In the genomic region with DNA sequence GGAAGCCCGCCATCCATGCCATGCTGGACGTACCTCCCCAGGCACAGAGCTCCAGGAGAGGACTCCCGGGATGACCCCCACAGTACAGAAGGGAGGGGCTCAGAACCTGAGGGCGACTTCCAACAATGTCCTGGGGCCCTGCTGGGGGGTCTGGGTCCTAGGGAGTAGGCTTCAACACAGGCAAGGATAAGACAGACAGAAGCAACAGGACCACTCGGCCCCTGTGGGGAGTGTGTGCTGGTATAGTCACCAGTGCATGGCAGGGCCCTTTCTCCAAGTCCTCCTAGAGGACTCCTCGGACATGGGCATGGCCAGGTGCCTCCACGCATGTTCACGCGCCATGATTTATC, we compare ENCODE assay signal across 22 cellular contexts. TPM values are rescaled to one million over a fixed set of nuclear protein-coding genes. Genes with fewer than 3 reads are reported as not detected.
A peak's percentile ranks its signal among the peaks of the same experiment; 100 is the strongest.
DNase-seq lines count a peak whose midpoint lies in the region; ATAC-seq, FAIRE-seq and TF ChIP-seq lines count a peak whose summit lies in the region.
"Had no signal": no experiment of that assay in that cellular context is flagged by ENCODE, and none has a peak within 500 bp of the region (broad histone marks: within the 10 kb centered on the region; RNA-seq: fewer than 3 reads in every experiment).

No MANE protein-coding gene starts in this region.

- H3K27me3 Mint-ChIP-seq in activated CD4-positive, alpha-beta memory T cell treated with anti-CD3 and anti-CD28 coated beads, Interleukin-2, amount 10 ng/mL, durations not matched to agents 7 days and 5 days = no peaks in the 10 kb centered on the region
- H3K27me3 Mint-ChIP-seq: CD4-positive, CD25-positive, alpha-beta regulatory T cell had no signal

- DNase-seq in Right ventricle myocardium superior (peak; percentile 30), heart right ventricle (no peak), RWPE1 (ENCODE audit: low spot score) (no peak), bronchial epithelial cell (ENCODE audit: low read depth) (no peak), upper lobe of right lung (no peak)
- DNase-seq in activated CD4-positive, alpha-beta memory T cell treated with anti-CD3 and anti-CD28 coated beads, Interleukin-2, amount 10 ng/mL, durations not matched to agents 7 days and 5 days = no peak
- no peak for DNase-seq in activated CD8-positive, alpha-beta memory T cell treated with anti-CD3 and anti-CD28 coated beads, Interleukin-2, amount 50 U/mL, for 48 hours
- DNase-seq: ACHN; BE2C; C1 segment of cervical spinal cord; CD4-positive, CD25-positive, alpha-beta regulatory T cell; CD8-positive, alpha-beta memory T cell; COR-L47; DMS 273 treated with DMSO at 0.1 percent for 48 hours; DMS53; DND-41; EL; GM23248 had no signal

- H3K9me3 ChIP-seq in heart right ventricle (no peaks in the 10 kb centered on the region), upper lobe of right lung (no peaks in the 10 kb centered on the region)
- H3K9me3 ChIP-seq: BE2C, HAP-1 had no signal

- H3K36me3 ChIP-seq in heart right ventricle = peaks cover 0 to 73% (median 19%) of the 10 kb centered on the region in 9 donors
- peaks cover 48% of the 10 kb centered on the region for H3K36me3 ChIP-seq in bronchial epithelial cell (ENCODE audit: control insufficient read depth, insufficient read depth, low read length)
- peaks cover 47% of the 10 kb centered on the region for H3K36me3 ChIP-seq in upper lobe of right lung

- no peak overlapping the region for H3K27ac Mint-ChIP-seq in activated CD4-positive, alpha-beta memory T cell treated with anti-CD3 and anti-CD28 coated beads, Interleukin-2, amount 10 ng/mL, durations not matched to agents 7 days and 5 days
- H3K27ac Mint-ChIP-seq: CD4-positive, CD25-positive, alpha-beta regulatory T cell had no signal

- H3K4me1 ChIP-seq in heart right ventricle (peaks cover 0 to 2% (median 0%) of the 10 kb centered on the region in 9 donors), upper lobe of right lung (peaks cover under 1% of the 10 kb centered on the region)
- H3K4me1 ChIP-seq: BE2C, HAP-1 had no signal

- peak; percentile 40 for FAIRE-seq in bronchial epithelial cell (lab: Jason Lieb, UNC)
- FAIRE-seq: A204.1, GM12878, GM19239 had no signal

- POLR2A ChIA-PET in RWPE1 (lab: Yijun Ruan, JAX; ENCODE audit: low non-redundant PET) = no interaction called here
- POLR2A ChIA-PET in activated CD4-positive, alpha-beta memory T cell treated with anti-CD3 and anti-CD28 coated beads, Interleukin-2, amount 10 ng/mL, durations not matched to agents 7 days and 5 days (lab: Charles Lee) = interaction anchor here (1.1 kb wide), 1 partner anchor 16 kb away, joined by 3 read pairs; no protein-coding TSS in a partner anchor

- H3K36me3 Mint-ChIP-seq in activated CD4-positive, alpha-beta memory T cell treated with anti-CD3 and anti-CD28 coated beads, Interleukin-2, amount 10 ng/mL, durations not matched to agents 7 days and 5 days (ENCODE audit: low read depth) = peaks cover 31% of the 10 kb centered on the region

- H3K27ac ChIP-seq in heart right ventricle (no peak overlapping the region), RWPE1 (peak overlapping the region; percentile 56), upper lobe of right lung (no peak overlapping the region)
- H3K27ac ChIP-seq: GM23248 had no signal

- ATAC-seq in Right ventricle myocardium superior (ENCODE audit: poor library complexity) (no peak), heart right ventricle (no peak), upper lobe of right lung (no peak)
- ATAC-seq: GM12878 had no signal

- 95 to 96% methylated on average over 9 of the region's 9 CpGs for WGBS in heart right ventricle, 2 donors

- intact Hi-C loops in Right ventricle myocardium superior (cut with DNase I) = no loop called here
- intact Hi-C loops in heart right ventricle (cut with DNase I) = no loop called here
- intact Hi-C loops in upper lobe of right lung (cut with DNase I) = no loop called here

- no peak overlapping the region for H3K4me3 ChIP-seq in heart right ventricle
- H3K4me3 ChIP-seq in bronchial epithelial cell (ENCODE audit: low read depth, low read length) = no peak overlapping the region
- no peak overlapping the region for H3K4me3 ChIP-seq in upper lobe of right lung
- H3K4me3 ChIP-seq: GM12878, GM23248, HAP-1 had no signal

- no peak overlapping the region for H3K4me3 Mint-ChIP-seq in activated CD4-positive, alpha-beta memory T cell treated with anti-CD3 and anti-CD28 coated beads, Interleukin-2, amount 10 ng/mL, durations not matched to agents 7 days and 5 days
- H3K4me3 Mint-ChIP-seq: CD4-positive, CD25-positive, alpha-beta regulatory T cell; CD8-positive, alpha-beta memory T cell had no signal

- no peaks in the 10 kb centered on the region for H3K9me3 Mint-ChIP-seq in activated CD4-positive, alpha-beta memory T cell treated with anti-CD3 and anti-CD28 coated beads, Interleukin-2, amount 10 ng/mL, durations not matched to agents 7 days and 5 days
- H3K9me3 Mint-ChIP-seq: CD4-positive, CD25-positive, alpha-beta regulatory T cell; CD8-positive, alpha-beta memory T cell had no signal

- CTCF ChIA-PET in RWPE1 (lab: Yijun Ruan, JAX) = no interaction called here
- CTCF ChIA-PET in activated CD4-positive, alpha-beta memory T cell treated with anti-CD3 and anti-CD28 coated beads, Interleukin-2, amount 10 ng/mL, durations not matched to agents 7 days and 5 days (lab: Charles Lee) = no interaction called here

- H3K4me1 Mint-ChIP-seq in activated CD4-positive, alpha-beta memory T cell treated with anti-CD3 and anti-CD28 coated beads, Interleukin-2, amount 10 ng/mL, durations not matched to agents 7 days and 5 days = peaks cover 16% of the 10 kb centered on the region
- H3K4me1 Mint-ChIP-seq: CD4-positive, CD25-positive, alpha-beta regulatory T cell had no signal

- no peak for TF ChIP-seq CTCF in heart right ventricle (IDR thresholded peaks at IDR 0.05)
- TF ChIP-seq CTCF in RWPE1 (conservative IDR thresholded peaks at IDR 0.05; ENCODE audit: low read depth) = no peak
- TF ChIP-seq CTCF in bronchial epithelial cell (IDR thresholded peaks at IDR 0.05; ENCODE audit: insufficient read depth, low read length, severe bottlenecking) = no peak
- TF ChIP-seq CTCF in upper lobe of right lung (IDR thresholded peaks at IDR 0.05) = no peak

- H3K27me3 ChIP-seq in heart right ventricle (no peaks in the 10 kb centered on the region), bronchial epithelial cell (ENCODE audit: control insufficient read depth, insufficient read depth, low read length) (no peaks in the 10 kb centered on the region), upper lobe of right lung (no peaks in the 10 kb centered on the region)
- H3K27me3 ChIP-seq: BE2C had no signal

RNA-seq across cellular contexts. Expression of gene TTLL12, which starts 16.8 kb away (rescaled TPM):
- total RNA-seq in Right ventricle myocardium superior = 11.1 TPM
- total RNA-seq in heart right ventricle = 10 to 100 TPM in 4 of 10 donors, 1 to 10 TPM in 6; 8.0 to 18.9 (median 9.6) TPM
- polyA plus RNA-seq in heart right ventricle = 10 to 100 TPM in 1 of 2 donors, 1 to 10 TPM in 1; 8.1 to 16.7 TPM
- 35.1 and 53.7 TPM in 2 replicates for total RNA-seq in bronchial epithelial cell
- total RNA-seq in activated CD4-positive, alpha-beta memory T cell treated with anti-CD3 and anti-CD28 coated beads, Interleukin-2, amount 10 ng/mL, durations not matched to agents 7 days and 5 days = 10 to 100 TPM; 41.3 to 43.0 TPM
- total RNA-seq in upper lobe of right lung = 20.5 TPM

RNA-seq across cellular contexts. Expression of gene TSPO, which starts 18.7 kb away (rescaled TPM):
- total RNA-seq in Right ventricle myocardium superior = 126 TPM
- total RNA-seq in heart right ventricle = 100 to 1,000 TPM in 4 of 10 donors, 10 to 100 TPM in 6; 84.7 to 173 (median 99.0) TPM
- 100 to 1,000 TPM; 231 to 258 TPM for polyA plus RNA-seq in heart right ventricle
- 419 and 486 TPM in 2 replicates for total RNA-seq in bronchial epithelial cell
- 100 to 1,000 TPM; 133 TPM for total RNA-seq in activated CD4-positive, alpha-beta memory T cell treated with anti-CD3 and anti-CD28 coated beads, Interleukin-2, amount 10 ng/mL, durations not matched to agents 7 days and 5 days
- total RNA-seq in upper lobe of right lung = 185 TPM

RNA-seq across cellular contexts. Expression of gene MCAT, which starts 26.9 kb away (rescaled TPM):
- total RNA-seq in Right ventricle myocardium superior (16.9 TPM), heart right ventricle (10 to 100 TPM; 12.8 to 18.2 (median 15.2) TPM), bronchial epithelial cell (10.6 and 11.8 TPM in 2 replicates), upper lobe of right lung (12.1 TPM)
- polyA plus RNA-seq in heart right ventricle = 10 to 100 TPM; 17.6 to 33.4 TPM
- total RNA-seq in activated CD4-positive, alpha-beta memory T cell treated with anti-CD3 and anti-CD28 coated beads, Interleukin-2, amount 10 ng/mL, durations not matched to agents 7 days and 5 days = 1 to 10 TPM; 8.5 to 8.8 TPM

RNA-seq across cellular contexts. Expression of gene BIK, which starts 59.6 kb away (rescaled TPM):
- not detected for total RNA-seq in Right ventricle myocardium superior
- total RNA-seq in heart right ventricle = under 1 TPM in 5 of 10 donors, not detected in 5; 0.32 to 0.81 (median 0.57) TPM
- under 1 TPM; 0.28 to 0.88 TPM for polyA plus RNA-seq in heart right ventricle
- 56.8 and 66.6 TPM in 2 replicates for total RNA-seq in bronchial epithelial cell
- 1 to 10 TPM; 2.6 TPM for total RNA-seq in activated CD4-positive, alpha-beta memory T cell treated with anti-CD3 and anti-CD28 coated beads, Interleukin-2, amount 10 ng/mL, durations not matched to agents 7 days and 5 days
- total RNA-seq in upper lobe of right lung = 0.87 TPM
- total RNA-seq: GM23248 had no signal
- polyA plus RNA-seq: GM23248 had no signal
